In the genomic region with DNA sequence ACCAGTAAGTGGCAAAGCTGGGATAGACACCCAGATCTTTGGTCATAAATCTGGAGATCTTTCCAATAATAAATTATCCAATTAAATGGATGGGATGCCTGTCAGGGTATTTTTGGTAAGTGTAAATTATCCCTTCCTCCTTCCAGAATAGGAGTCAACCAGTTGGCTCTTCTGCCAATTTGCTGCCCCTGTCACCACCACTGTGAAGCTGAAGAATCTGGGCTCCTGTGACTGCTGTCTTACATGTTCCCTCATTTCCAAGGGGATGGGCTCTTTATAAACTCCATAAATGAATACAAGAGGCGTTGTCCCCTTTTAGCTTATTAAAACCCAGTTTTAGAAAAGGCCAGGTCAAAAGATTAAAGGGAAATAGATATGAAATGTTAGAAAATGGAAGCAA, we compare ENCODE assay signal across 32 cellular contexts. TPM values are rescaled to one million over a fixed set of nuclear protein-coding genes. Genes with fewer than 3 reads are reported as not detected.
"Had no signal": no experiment of that assay in that cellular context is flagged by ENCODE, and none has a peak within 500 bp of the region (broad histone marks: within the 10 kb centered on the region; RNA-seq: fewer than 3 reads in every experiment).

No MANE protein-coding gene starts in this region.

- H3K36me3 ChIP-seq: heart left ventricle, left lung, ovary, prostate gland, right lobe of liver, suprapubic skin, thoracic aorta, tibial artery, upper lobe of right lung had no signal

- H3K4me3 ChIP-seq: heart left ventricle, left lung, lung, ovary, prostate gland, right lobe of liver, skin epidermis, suprapubic skin, thoracic aorta, tibial artery, upper lobe of right lung had no signal

- H3K27me3 ChIP-seq: left lung, ovary, right lobe of liver, suprapubic skin, tibial artery, upper lobe of right lung had no signal

- H3K4me1 ChIP-seq: left lung, prostate gland, right lobe of liver, suprapubic skin, tibial artery, upper lobe of right lung had no signal

- DNase-seq: heart left ventricle; hypothalamus; immature natural killer cell; left colon; left lung; mesendoderm; naive thymus-derived CD4-positive, alpha-beta T cell; ovary; posterior cingulate gyrus; right lobe of liver; stimulated activated CD4-positive, alpha-beta T cell treated with anti-CD3 and anti-CD28 coated beads, Interleukin-12 subunit alpha, Interleukin-12 subunit beta, amount 100 ng/mL, for 4 hours; stimulated activated CD4-positive, alpha-beta T cell treated with anti-CD3 and anti-CD28 coated beads, Interleukin-15, amount 100 ng/mL, for 24 hours; stimulated activated CD4-positive, alpha-beta T cell treated with anti-CD3 and anti-CD28 coated beads, Interleukin-2, amount 100 ng/mL, for 24 hours; stimulated activated CD4-positive, alpha-beta T cell treated with anti-CD3 and anti-CD28 coated beads, Interleukin-4, amount 100 ng/mL, for 1 hour; stimulated activated naive CD4-positive, alpha-beta T cell; tibial artery; upper lobe of right lung had no signal

- H3K4me1 Mint-ChIP-seq: immature natural killer cell; stimulated activated effector memory CD8-positive, alpha-beta T cell treated with anti-CD3 and anti-CD28 coated beads, Interleukin-12 subunit alpha, Interleukin-12 subunit beta, amount 100 ng/mL, for 72 hours had no signal

- H3K9me3 Mint-ChIP-seq: immature natural killer cell; natural killer cell treated with Interleukin-12 subunit alpha and Interleukin-12 subunit beta and Interleukin-15 and Interleukin-18, amount 100 ng/mL, for 72 hours; stimulated activated effector memory CD8-positive, alpha-beta T cell treated with anti-CD3 and anti-CD28 coated beads, Interleukin-12 subunit alpha, Interleukin-12 subunit beta, amount 100 ng/mL, for 72 hours; stimulated activated naive CD8-positive, alpha-beta T cell treated with anti-CD3 and anti-CD28 coated beads, Interleukin-15, Interleukin-2, amounts not matched to agents 100 ng/mL and 50 ng/mL, for 24 hours had no signal

- H3K27ac ChIP-seq: heart left ventricle, left lung, ovary, prostate gland, right lobe of liver, skin epidermis, suprapubic skin, thoracic aorta, tibial artery, upper lobe of right lung had no signal

- H3K4me3 Mint-ChIP-seq: immature natural killer cell; mesothelial cell of epicardium; naive thymus-derived CD4-positive, alpha-beta T cell; natural killer cell treated with Interleukin-12 subunit alpha and Interleukin-12 subunit beta and Interleukin-15 and Interleukin-18, amount 100 ng/mL, for 72 hours; stimulated activated effector memory CD8-positive, alpha-beta T cell treated with anti-CD3 and anti-CD28 coated beads, Interleukin-12 subunit alpha, Interleukin-12 subunit beta, amount 100 ng/mL, for 72 hours; stimulated activated naive CD8-positive, alpha-beta T cell treated with anti-CD3 and anti-CD28 coated beads, Interleukin-15, Interleukin-2, amounts not matched to agents 100 ng/mL and 50 ng/mL, for 24 hours had no signal

- ATAC-seq: left colon; left lung; naive thymus-derived CD4-positive, alpha-beta T cell; natural killer cell treated with Interleukin-12 subunit alpha and Interleukin-12 subunit beta and Interleukin-15 and Interleukin-18, amount 100 ng/mL, for 72 hours; right lobe of liver; stimulated activated effector memory CD8-positive, alpha-beta T cell treated with anti-CD3 and anti-CD28 coated beads, Interleukin-12 subunit alpha, Interleukin-12 subunit beta, amount 100 ng/mL, for 72 hours had no signal

- H3K27me3 Mint-ChIP-seq: stimulated activated naive CD8-positive, alpha-beta T cell treated with anti-CD3 and anti-CD28 coated beads, Interleukin-15, Interleukin-2, amounts not matched to agents 100 ng/mL and 50 ng/mL, for 24 hours had no signal

- FAIRE-seq: islet of Langerhans, kidney had no signal

- H3K9me3 ChIP-seq: heart left ventricle, left lung, ovary, prostate gland, right lobe of liver, suprapubic skin, thoracic aorta, tibial artery, upper lobe of right lung had no signal

- H3K36me3 Mint-ChIP-seq: mesothelial cell of epicardium; natural killer cell treated with Interleukin-12 subunit alpha and Interleukin-12 subunit beta and Interleukin-15 and Interleukin-18, amount 100 ng/mL, for 72 hours; stimulated activated effector memory CD8-positive, alpha-beta T cell treated with anti-CD3 and anti-CD28 coated beads, Interleukin-12 subunit alpha, Interleukin-12 subunit beta, amount 100 ng/mL, for 72 hours had no signal

RNA-seq across cellular contexts. Expression of a gene that starts 17.8 kb away (rescaled TPM):
- total RNA-seq: kidney; left colon; left lung; mononuclear cell; naive thymus-derived CD4-positive, alpha-beta T cell; natural killer cell treated with Interleukin-12 subunit alpha and Interleukin-12 subunit beta and Interleukin-15 and Interleukin-18, amount 100 ng/mL, for 72 hours; omental fat pad; ovary; prostate gland; subcutaneous adipose tissue; suprapubic skin; thoracic aorta had no signal
- polyA plus RNA-seq: heart left ventricle; immature natural killer cell; lung; naive thymus-derived CD4-positive, alpha-beta T cell; neural cell; ovary had no signal
